In the genomic region with DNA sequence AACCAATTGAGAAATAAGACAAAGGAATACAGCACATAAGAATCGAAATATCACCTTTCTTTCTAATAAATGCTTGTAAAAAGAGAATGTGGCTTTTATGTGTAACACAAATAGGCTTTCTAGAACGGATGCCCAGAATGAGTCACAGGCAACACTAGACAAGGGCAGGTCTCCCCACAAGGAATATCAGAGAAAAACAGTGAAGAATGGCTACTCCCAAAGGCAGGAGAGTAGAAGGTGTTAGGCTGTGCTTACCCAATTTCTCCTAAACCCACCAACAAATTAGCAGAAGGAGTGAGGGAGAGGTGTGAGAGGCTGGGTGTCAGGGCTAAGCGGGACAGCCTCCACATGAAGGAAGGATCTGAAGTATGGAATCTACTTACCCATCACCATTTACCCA, we compare ENCODE assay signal across 9 cellular contexts. TPM values are rescaled to one million over a fixed set of nuclear protein-coding genes. Genes with fewer than 3 reads are reported as not detected.
A peak's percentile ranks its signal among the peaks of the same experiment; 100 is the strongest.
DNase-seq lines count a peak whose midpoint lies in the region; ATAC-seq and TF ChIP-seq lines count a peak whose summit lies in the region.
"Had no signal": no experiment of that assay in that cellular context is flagged by ENCODE, and none has a peak within 500 bp of the region (broad histone marks: within the 10 kb centered on the region; RNA-seq: fewer than 3 reads in every experiment).

No MANE protein-coding gene starts in this region.

- H3K27ac ChIP-seq in neural progenitor cell: no peak overlapping the region

- H3K9me3 Mint-ChIP-seq in nephron progenitor cell (no peaks in the 10 kb centered on the region), neural progenitor cell (no peaks in the 10 kb centered on the region)

- no peaks in the 10 kb centered on the region for H3F3A ChIP-seq in neural progenitor cell (ENCODE audit: low read depth)

- H3K36me3 Mint-ChIP-seq in nephron progenitor cell (ENCODE audit: low read depth) (no peaks in the 10 kb centered on the region), neural progenitor cell (peaks cover 8% of the 10 kb centered on the region)

- TF ChIP-seq CTCF in nephron progenitor cell (IDR thresholded peaks at IDR 0.05): no peak
- TF ChIP-seq CTCF in neural progenitor cell (IDR thresholded peaks at IDR 0.05): no peak

- H3K4me2 ChIP-seq in neural progenitor cell: no peak overlapping the region

- H3K4me1 ChIP-seq in neural progenitor cell: no peaks in the 10 kb centered on the region

- no peaks in the 10 kb centered on the region for H3K27me3 ChIP-seq in neural progenitor cell

- no peaks in the 10 kb centered on the region for H4K20me1 ChIP-seq in neural progenitor cell (ENCODE audit: low read depth)

- H3K9me3 ChIP-seq in neural progenitor cell (ENCODE audit: low read depth): no peaks in the 10 kb centered on the region

- no peak overlapping the region for H3K4me3 ChIP-seq in neural progenitor cell

- peaks cover 18% of the 10 kb centered on the region for H3K4me1 Mint-ChIP-seq in nephron progenitor cell
- no peaks in the 10 kb centered on the region for H3K4me1 Mint-ChIP-seq in neural progenitor cell

- DNase-seq in ELR (ENCODE audit: low read depth) (peak; percentile 79), HPDE6-E6E7 (ENCODE audit: extremely low spot score) (peak; percentile 35), dermis blood vessel endothelial cell (peak; percentile 78), GM19240 (ENCODE audit: insufficient read length, low spot score) (no peak), nephron progenitor cell (no peak), neural progenitor cell (ENCODE audit: low spot score) (no peak)
- DNase-seq in activated CD4-positive, CD25-positive, alpha-beta regulatory T cell (lab: John Stamatoyannopoulos, UW): no peak

- H3K27me3 Mint-ChIP-seq in nephron progenitor cell (ENCODE audit: low read depth, poor library complexity) (peaks cover 4% of the 10 kb centered on the region), neural progenitor cell (ENCODE audit: insufficient read depth, low read depth) (no peaks in the 10 kb centered on the region)

- peak; percentile 57 for ATAC-seq in GM21526 (IDR thresholded peaks at IDR 0.05; ENCODE audit: low FRiP score, unreplicated experiment)
- ATAC-seq: HCT116 had no signal

- H3K36me3 ChIP-seq in neural progenitor cell: no peaks in the 10 kb centered on the region

- H3K79me2 ChIP-seq in neural progenitor cell (ENCODE audit: low read depth): no peaks in the 10 kb centered on the region

- no peak overlapping the region for H3K9ac ChIP-seq in neural progenitor cell

- no peak overlapping the region for H2AFZ ChIP-seq in neural progenitor cell (replicated peaks)

- H3K4me3 Mint-ChIP-seq in nephron progenitor cell: no peak overlapping the region
- no peak overlapping the region for H3K4me3 Mint-ChIP-seq in neural progenitor cell

- H3K27ac Mint-ChIP-seq in nephron progenitor cell: no peak overlapping the region
- H3K27ac Mint-ChIP-seq in neural progenitor cell: no peak overlapping the region

RNA-seq across cellular contexts. Expression of a gene that starts 55.2 kb away (rescaled TPM):
- total RNA-seq in dermis blood vessel endothelial cell (18.5 and 19.3 TPM in 2 replicates), neural progenitor cell (ENCODE audit: low replicate concordance) (2.2 and 2.8 TPM in 2 replicates)

RNA-seq across cellular contexts. Expression of a gene that starts 56.5 kb away (rescaled TPM):
- total RNA-seq in dermis blood vessel endothelial cell: 17.9 and 25.2 TPM in 2 replicates
- 32.4 and 40.3 TPM in 2 replicates for total RNA-seq in neural progenitor cell (ENCODE audit: low replicate concordance)

Comparison
In these comparisons a context has a peak if more than half of its experiments do, and no peak if none do; other contexts are left out.
1. DNase-seq: peak in ELR (single experiment), HPDE6-E6E7 (single experiment) and dermis blood vessel endothelial cell (single experiment); none in GM19240 (single experiment), nephron progenitor cell (single experiment), neural progenitor cell (single experiment) and activated CD4-positive, CD25-positive, alpha-beta regulatory T cell (0 of 4).